8 cellular contexts compared by ENCODE assay signal in genomic region chr20:34475979-34476736, GRCh38. TPM values are rescaled to one million over a fixed set of nuclear protein-coding genes. Genes with fewer than 3 reads are reported as not detected.
DNase-seq lines count a peak whose midpoint lies in the region; ATAC-seq, FAIRE-seq and TF ChIP-seq lines count a peak whose summit lies in the region.

No MANE protein-coding gene starts in this region.

- H3K27ac ChIP-seq in cardiac muscle cell = no peak overlapping the region

- no peaks in the 10 kb centered on the region for H3K27me3 ChIP-seq in cardiac muscle cell

- H3K9me3 ChIP-seq in cardiac muscle cell (ENCODE audit: low read depth) = no peaks in the 10 kb centered on the region

- no peaks in the 10 kb centered on the region for H3K27me3 Mint-ChIP-seq in CD14-positive monocyte (ENCODE audit: low read depth in 3 of 3)
- H3K27me3 Mint-ChIP-seq in activated naive CD4-positive, alpha-beta T cell treated with anti-CD3 and anti-CD28 coated beads for 36 hours (ENCODE audit: low read depth) = no peaks in the 10 kb centered on the region

- peaks cover 7% of the 10 kb centered on the region for H3K4me1 Mint-ChIP-seq in CD14-positive monocyte
- peaks cover 6% of the 10 kb centered on the region for H3K4me1 Mint-ChIP-seq in activated naive CD4-positive, alpha-beta T cell treated with anti-CD3 and anti-CD28 coated beads for 36 hours (ENCODE audit: low read depth)

- ATAC-seq in sciatic nerve (peak; percentile 87), HG03460 (IDR thresholded peaks at IDR 0.05; ENCODE audit: unreplicated experiment) (no peak), GM18909 (IDR thresholded peaks at IDR 0.05; ENCODE audit: poor library complexity, unreplicated experiment) (no peak)

- peak overlapping the region in 1 of 7 donors; percentile 50 for H3K27ac Mint-ChIP-seq in CD14-positive monocyte
- no peak overlapping the region for H3K27ac Mint-ChIP-seq in activated naive CD4-positive, alpha-beta T cell treated with anti-CD3 and anti-CD28 coated beads for 36 hours

- no peak for FAIRE-seq in HTR-8/SVneo (lab: Jason Lieb, UNC)

- CTCF ChIA-PET in activated naive CD4-positive, alpha-beta T cell treated with anti-CD3 and anti-CD28 coated beads for 36 hours (lab: Charles Lee) = interaction anchor here (2.9 kb wide), 1 partner anchor 164 kb away, joined by 23 read pairs; no protein-coding TSS in a partner anchor

- TF ChIP-seq CTCF in CD14-positive monocyte (IDR thresholded peaks at IDR 0.05) (peak; percentile 79), cardiac muscle cell (IDR thresholded peaks at IDR 0.05; ENCODE audit: low read depth, low read length) (peak; percentile 49)

- H3K4me3 Mint-ChIP-seq in CD14-positive monocyte = no peak overlapping the region
- no peak overlapping the region for H3K4me3 Mint-ChIP-seq in activated naive CD4-positive, alpha-beta T cell treated with anti-CD3 and anti-CD28 coated beads for 36 hours

- DNase-seq in CD14-positive monocyte (ENCODE audit: low spot score) = no peak
- DNase-seq in HTR-8/SVneo (ENCODE audit: insufficient read length, low spot score) = peak; percentile 20
- peak; percentile 40 for DNase-seq in activated naive CD4-positive, alpha-beta T cell treated with anti-CD3 and anti-CD28 coated beads for 36 hours
- peak; percentile 1 to 52 for DNase-seq in cardiac muscle cell (ENCODE audit: low read depth in 1 of 2, low spot score in 1 of 2)
- peak; percentile 72 for DNase-seq in sciatic nerve (ENCODE audit: low spot score)
- no peak for DNase-seq in NCI-H2171 treated with DMSO at 0.1 percent for 48 hours (lab: John Stamatoyannopoulos, UW)

- H3K9me3 Mint-ChIP-seq in CD14-positive monocyte = peaks cover 0 to 3% (median 0%) of the 10 kb centered on the region in 7 donors
- H3K9me3 Mint-ChIP-seq in activated naive CD4-positive, alpha-beta T cell treated with anti-CD3 and anti-CD28 coated beads for 36 hours = no peaks in the 10 kb centered on the region

- intact Hi-C loops in CD14-positive monocyte (cut with micrococcal nuclease) (no loop called here), sciatic nerve (cut with DNase I) (loop anchor here (10.0 kb wide), 1 partner anchor 161 kb away; no protein-coding TSS in a partner anchor)
- intact Hi-C loops in activated naive CD4-positive, alpha-beta T cell treated with anti-CD3 and anti-CD28 coated beads for 36 hours (cut with micrococcal nuclease) = no loop called here

- peaks cover 44% of the 10 kb centered on the region for H3K36me3 ChIP-seq in cardiac muscle cell

- H3K4me3 ChIP-seq in cardiac muscle cell = no peak overlapping the region

- H3K4me1 ChIP-seq in cardiac muscle cell (ENCODE audit: low read depth) = peaks cover 2% of the 10 kb centered on the region

- H3K36me3 Mint-ChIP-seq in CD14-positive monocyte = peaks cover 62 to 85% of the 10 kb centered on the region in 2 donors
- peaks cover 29% of the 10 kb centered on the region for H3K36me3 Mint-ChIP-seq in activated naive CD4-positive, alpha-beta T cell treated with anti-CD3 and anti-CD28 coated beads for 36 hours (ENCODE audit: low read depth)

RNA-seq across cellular contexts. Expression of gene DYNLRB1, which starts 40.1 kb away (rescaled TPM):
- polyA plus RNA-seq in CD14-positive monocyte (100 to 1,000 TPM; 148 to 166 TPM), cardiac muscle cell (288 and 330 TPM in 2 replicates)
- 10 to 100 TPM; 81.9 to 92.9 TPM for total RNA-seq in activated naive CD4-positive, alpha-beta T cell treated with anti-CD3 and anti-CD28 coated beads for 36 hours
- total RNA-seq in cardiac muscle cell (132 and 155 TPM in 2 replicates), sciatic nerve (247 TPM)

Comparison
In these comparisons a context has a peak if more than half of its experiments do, and no peak if none do; other contexts are left out.
1. DNase-seq: peak in HTR-8/SVneo (single experiment), activated naive CD4-positive, alpha-beta T cell treated with anti-CD3 and anti-CD28 coated beads for 36 hours (single experiment), cardiac muscle cell (2 of 2) and sciatic nerve (single experiment); none in CD14-positive monocyte (single experiment) and NCI-H2171 treated with DMSO at 0.1 percent for 48 hours (single experiment).